1 cellular context compared by ENCODE assay signal in genomic region chr20:32474967-32475819, GRCh38.
TF ChIP-seq lines count a peak whose summit lies in the region.

No MANE protein-coding gene starts in this region.

TF ChIP-seq in HepG2, 621 proteins besides CTCF, POLR2A, EP300 and RAD21 (continued from another document and continues in another):
- TF ChIP-seq ZNF609 (CRISPR knock-in tag; IDR thresholded peaks at IDR 0.05; ENCODE audit: borderline replicate concordance) (peak; percentile 76), ZBTB7A (CRISPR knock-in tag; IDR thresholded peaks at IDR 0.05) (peak; percentile 82; the same call in 1 of the 2 replicates), ZMAT3 (CRISPR knock-in tag; conservative IDR thresholded peaks at IDR 0.05) (peak; percentile 34; the same call in 1 of the 2 replicates), SRSF9 (IDR thresholded peaks at IDR 0.05; ENCODE audit: borderline replicate concordance, insufficient read depth, low read depth, low read length, poor library complexity, severe bottlenecking) (no peak), ZNF761 (CRISPR knock-in tag; conservative IDR thresholded peaks at IDR 0.05) (peak; percentile 83), SOX13 (IDR thresholded peaks at IDR 0.05) (no peak), SOX13 (CRISPR knock-in tag; conservative IDR thresholded peaks at IDR 0.05 in 1 of 2, IDR thresholded peaks at IDR 0.05 in 1 of 2) (peak in 1 of 2 experiments; percentile 47; a peak in 2 of 4 replicates), ZBTB44 (CRISPR knock-in tag; IDR thresholded peaks at IDR 0.05) (0 out of 2 replicates have a peak, but pooled peaks have one; percentile 5), TAF1 (CRISPR knock-in tag; IDR thresholded peaks at IDR 0.05) (peak; percentile 54), HNF1A (IDR thresholded peaks at IDR 0.05; ENCODE audit: low read depth) (no peak), HNF1A (CRISPR knock-in tag; IDR thresholded peaks at IDR 0.05; ENCODE audit: borderline replicate concordance) (0 out of 2 replicates have a peak, but pooled peaks have one; percentile 81), NFYB (CRISPR knock-in tag; IDR thresholded peaks at IDR 0.05) (no peak), ARID4A (CRISPR knock-in tag; IDR thresholded peaks at IDR 0.05; ENCODE audit: borderline replicate concordance) (peak; percentile 65), ZNF709 (CRISPR knock-in tag; IDR thresholded peaks at IDR 0.05) (no peak; the same call in 1 of the 2 replicates), ZBTB40 (IDR thresholded peaks at IDR 0.05) (no peak), ZBTB40 (CRISPR knock-in tag; IDR thresholded peaks at IDR 0.05) (peak; percentile 14; the same call in 1 of the 2 replicates), DBP (CRISPR knock-in tag; IDR thresholded peaks at IDR 0.05; ENCODE audit: not compliant biosample characterization) (peak; percentile 15), SMARCE1 (IDR thresholded peaks at IDR 0.05; ENCODE audit: borderline replicate concordance) (no peak), ZXDC (CRISPR knock-in tag; IDR thresholded peaks at IDR 0.05) (peak; percentile 95), ZNF232 (CRISPR knock-in tag; IDR thresholded peaks at IDR 0.05; ENCODE audit: borderline replicate concordance) (peak; percentile 57)
